Comparison of ENCODE assay signal across 4 cellular contexts in genomic region chrX:120066169-120066568, GRCh38. TPM values are rescaled to one million over a fixed set of nuclear protein-coding genes. Genes with fewer than 3 reads are reported as not detected.
"Had no signal": no experiment of that assay in that cellular context is flagged by ENCODE, and none has a peak within 500 bp of the region (broad histone marks: within the 10 kb centered on the region; RNA-seq: fewer than 3 reads in every experiment).

No MANE protein-coding gene starts in this region.

RNA-seq across cellular contexts. Expression of gene RHOXF2B, which starts 11.3 kb away (rescaled TPM):
- total RNA-seq: H4, H7, HT-29 had no signal
- polyA plus RNA-seq: IgD-negative memory B cell had no signal

RNA-seq across cellular contexts. Expression of gene RHOXF1, which starts 49.5 kb away (rescaled TPM):
- total RNA-seq: H4, H7, HT-29 had no signal
- polyA plus RNA-seq: IgD-negative memory B cell had no signal
